ENCODE assay signal across 1 cellular context in genomic region chr1:31101147-31101502, GRCh38.
TF ChIP-seq lines count a peak whose summit lies in the region.

No MANE protein-coding gene starts in this region.

TF ChIP-seq in HepG2, 621 proteins besides CTCF, POLR2A, EP300 and RAD21 (continued from another document):
- TF ChIP-seq PATZ1 (CRISPR knock-in tag; IDR thresholded peaks at IDR 0.05) (0 out of 2 replicates have a peak, but pooled peaks have one; percentile 30), HNF4A (CRISPR knock-in tag; IDR thresholded peaks at IDR 0.05) (peak; percentile 34; the same call in 1 of the 2 replicates), GATAD2A (CRISPR knock-in tag; IDR thresholded peaks at IDR 0.05) (peak; percentile 60; the same call in 1 of the 2 replicates)
TF ChIP-seq in HepG2: peak in this region for 32.
